In the genomic region with DNA sequence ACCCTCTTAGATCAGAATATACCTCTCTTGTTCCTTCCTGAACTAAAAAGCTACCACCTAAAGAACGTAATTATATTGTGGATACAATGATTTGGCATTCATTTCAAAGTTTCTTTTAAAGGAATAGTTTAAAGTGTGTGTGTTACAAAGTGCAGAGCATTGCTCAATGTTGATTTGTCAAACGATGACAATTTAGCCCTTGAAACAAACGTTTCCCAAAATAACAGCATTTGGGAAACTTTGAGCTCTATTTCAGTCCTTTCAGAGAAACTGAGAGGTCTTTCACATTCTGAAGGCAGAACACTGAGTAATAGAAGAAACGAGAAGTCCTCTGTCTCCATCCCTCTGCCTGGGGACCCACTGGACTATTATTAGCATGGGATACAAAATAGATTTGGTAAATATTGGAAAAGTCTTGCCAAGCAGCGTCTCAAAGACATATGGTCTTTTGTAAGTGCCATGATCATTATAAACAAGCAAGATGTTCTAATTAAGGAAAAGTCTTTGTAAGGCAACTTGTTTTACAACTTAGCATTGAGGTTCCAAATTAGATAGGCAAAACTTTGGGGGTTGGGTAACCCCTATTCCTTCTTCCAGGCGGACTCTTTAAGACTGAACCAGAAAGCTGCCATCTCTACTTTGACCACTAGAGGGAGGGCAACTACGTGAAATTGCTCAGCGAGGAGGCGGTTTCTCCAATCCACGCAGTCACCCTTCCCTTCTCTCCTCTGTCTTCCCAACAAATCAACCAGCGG, we compare ENCODE assay signal across 8 cellular contexts.
DNase-seq lines count a peak whose midpoint lies in the region; ATAC-seq, FAIRE-seq and TF ChIP-seq lines count a peak whose summit lies in the region.

No MANE protein-coding gene starts in this region.

- TF ChIP-seq CTCF in D721Med (IDR thresholded peaks at IDR 0.05; ENCODE audit: insufficient read depth, missing control alignments): peak; percentile 96
- TF ChIP-seq CTCF in fibroblast of villous mesenchyme (IDR thresholded peaks at IDR 0.05; ENCODE audit: insufficient read depth, low read depth, low read length): peak; percentile 94
- TF ChIP-seq CTCF in uterus (IDR thresholded peaks at IDR 0.05): peak; percentile 77 to 90 (median 84)

- WGBS in neuronal stem cell (ENCODE audit: extremely low coverage in 2 of 2, insufficient read length in 2 of 2, insufficient replicate concordance in 1 of 2), 2 donors: no CpG with 5 or more reads among the region's 11 CpGs

- H3K4me3 ChIP-seq in fibroblast of villous mesenchyme (ENCODE audit: low read depth, low read length) (no peak overlapping the region), neuronal stem cell (ENCODE audit: low read length in 2 of 2) (no peak overlapping the region), uterus (no peak overlapping the region)

- no peak overlapping the region for H3K14ac ChIP-seq in neuronal stem cell (ENCODE audit: low read length)

- H2BK15ac ChIP-seq in neuronal stem cell (ENCODE audit: low read length): no peak overlapping the region

- H3K23ac ChIP-seq in neuronal stem cell (ENCODE audit: low read depth, low read length, poor library complexity): no peak overlapping the region

- no peak overlapping the region for H3K27ac ChIP-seq in neuronal stem cell (replicated peaks; ENCODE audit: low read length)
- H3K27ac ChIP-seq in uterus: peak overlapping the region; percentile 34 to 53

- no peak overlapping the region for H2BK5ac ChIP-seq in neuronal stem cell (ENCODE audit: low read length)

- peak; percentile 81 for FAIRE-seq in D721Med (lab: Jason Lieb, UNC)

- H3K9ac ChIP-seq in neuronal stem cell (ENCODE audit: low read depth, low read length, poor library complexity): no peak overlapping the region

- H4K8ac ChIP-seq in neuronal stem cell (ENCODE audit: low read depth, low read length): no peak overlapping the region

- H2AK5ac ChIP-seq in neuronal stem cell (ENCODE audit: low read depth, low read length): no peak overlapping the region

- no peaks in the 10 kb centered on the region for H3K4me1 ChIP-seq in neuronal stem cell (ENCODE audit: control insufficient read depth in 2 of 2, insufficient read depth in 1 of 2, low read depth in 1 of 2, low read length in 2 of 2)
- no peaks in the 10 kb centered on the region for H3K4me1 ChIP-seq in uterus

- TF ChIP-seq POLR2A in uterus (IDR thresholded peaks at IDR 0.05): no peak

- H3K27me3 ChIP-seq in neuronal stem cell (ENCODE audit: control insufficient read depth in 3 of 3, insufficient read depth in 3 of 3, low read depth in 1 of 3, low read length in 3 of 3) (no peaks in the 10 kb centered on the region), uterus (no peaks in the 10 kb centered on the region)

- H2BK120ac ChIP-seq in neuronal stem cell (ENCODE audit: low read depth, low read length): no peak overlapping the region

- DNase-seq in D721Med (ENCODE audit: insufficient read length, low spot score) (peak; percentile 16), NCI-H510A treated with DMSO at 0.1 percent for 48 hours (lab: John Stamatoyannopoulos, UW) (peak; percentile 71), activated T-cell treated with anti-CD3 and anti-CD28 coated beads for 4 hours (peak; percentile 19), fibroblast of villous mesenchyme (ENCODE audit: low read depth) (peak; percentile 69), neuronal stem cell (ENCODE audit: low spot score) (peak; percentile 76), uterus (peak; percentile 49 to 73)

- peak overlapping the region; percentile 41 for H2AFZ ChIP-seq in neuronal stem cell (ENCODE audit: low read length)

- H3K18ac ChIP-seq in neuronal stem cell (ENCODE audit: low read length): no peak overlapping the region

- intact Hi-C loops in uterus (cut with DNase I; ENCODE audit: low total_unique reads): no loop called here

- H3K9me3 ChIP-seq in neuronal stem cell (replicated peaks in 1 of 2; ENCODE audit: control insufficient read depth in 2 of 2, insufficient read depth in 1 of 2, low read depth in 1 of 2, low read length in 2 of 2) (no peaks in the 10 kb centered on the region), uterus (no peaks in the 10 kb centered on the region)

- H3K4me2 ChIP-seq in neuronal stem cell (ENCODE audit: insufficient read depth, low read length, poor library complexity, severe bottlenecking): no peak overlapping the region

- H2BK12ac ChIP-seq in neuronal stem cell (ENCODE audit: low read length): no peak overlapping the region

- H3K4ac ChIP-seq in neuronal stem cell (ENCODE audit: low read length): no peak overlapping the region

- no peaks in the 10 kb centered on the region for H3K36me3 ChIP-seq in neuronal stem cell (replicated peaks in 1 of 2; ENCODE audit: control insufficient read depth in 2 of 2, insufficient read depth in 2 of 2, low read length in 2 of 2)
- H3K36me3 ChIP-seq in uterus: no peaks in the 10 kb centered on the region

- no peaks in the 10 kb centered on the region for H3K79me1 ChIP-seq in neuronal stem cell (ENCODE audit: low read depth, low read length)

- no peak overlapping the region for H4K91ac ChIP-seq in neuronal stem cell (ENCODE audit: low read depth, low read length, poor library complexity)

- peak; percentile 87 for ATAC-seq in GM19351 (IDR thresholded peaks at IDR 0.05; ENCODE audit: unreplicated experiment)
- ATAC-seq in HG03469 (IDR thresholded peaks at IDR 0.05; ENCODE audit: unreplicated experiment): peak; percentile 90

Comparison
In these comparisons a context has a peak if more than half of its experiments do, and no peak if none do; other contexts are left out.
1. DNase-seq: peak in every context shown above with its lines; median percentile 76 in neuronal stem cell; 71 in NCI-H510A treated with DMSO at 0.1 percent for 48 hours; 69 in fibroblast of villous mesenchyme; 61 in uterus; 19 in activated T-cell treated with anti-CD3 and anti-CD28 coated beads for 4 hours; 16 in D721Med.